7 cellular contexts compared by ENCODE assay signal in the genomic region with DNA sequence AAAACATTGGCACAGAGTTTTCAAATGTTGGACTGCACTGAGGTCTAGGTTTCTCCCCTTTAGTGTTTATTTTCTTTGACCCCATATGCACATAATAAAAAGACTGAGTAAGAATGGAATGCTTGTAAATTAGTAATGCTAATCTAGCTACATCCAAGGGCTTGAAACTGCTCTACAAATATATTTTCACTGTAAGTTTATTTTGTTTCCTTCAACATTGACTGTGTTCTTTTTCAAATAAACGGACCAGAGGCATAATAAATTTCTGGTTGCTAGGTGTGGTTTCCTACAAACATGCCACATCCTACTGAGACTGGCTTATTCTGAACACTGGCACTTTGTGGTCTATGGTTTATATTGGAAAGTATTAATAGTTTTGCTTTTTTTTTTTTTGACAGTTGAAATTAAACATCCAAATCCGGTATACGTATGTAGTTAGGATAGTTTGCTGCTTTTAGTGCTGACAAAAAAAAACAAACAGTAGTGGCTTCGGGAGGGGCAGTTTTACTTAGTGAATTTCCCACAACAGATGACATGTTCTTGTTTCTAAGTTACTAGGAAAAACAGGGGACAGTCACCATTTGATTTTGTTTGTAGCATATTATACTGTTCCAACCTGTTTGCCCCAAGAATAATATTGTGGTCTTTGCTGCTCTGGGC.
A peak's percentile ranks its signal among the peaks of the same experiment; 100 is the strongest.
DNase-seq lines count a peak whose midpoint lies in the region; ATAC-seq and TF ChIP-seq lines count a peak whose summit lies in the region.

No MANE protein-coding gene starts in this region.

- peaks cover 29% of the 10 kb centered on the region for H3K4me1 Mint-ChIP-seq in T-helper 1 cell treated with Interleukin-12 subunit alpha and Interleukin-12 subunit beta and Interleukin-4 antibody, amounts not matched to agents 30 μg/mL and 1 μg/mL, for 36 hours (ENCODE audit: low read depth)
- peaks cover 59% of the 10 kb centered on the region for H3K4me1 Mint-ChIP-seq in stimulated activated naive CD8-positive, alpha-beta T cell treated with anti-CD3 and anti-CD28 coated beads, Interleukin-15, amount 100 ng/mL, for 72 hours

- H3K4me1 ChIP-seq in HEK293 (ENCODE audit: control insufficient read depth, insufficient read depth, low read length) = peaks cover 18% of the 10 kb centered on the region

- POLR2A ChIA-PET in HEK293 (lab: Yijun Ruan, JAX) = no interaction called here

- H3K27me3 Mint-ChIP-seq in T-helper 1 cell treated with Interleukin-12 subunit alpha and Interleukin-12 subunit beta and Interleukin-4 antibody, amounts not matched to agents 30 μg/mL and 1 μg/mL, for 36 hours (ENCODE audit: low read depth) = no peaks in the 10 kb centered on the region
- H3K27me3 Mint-ChIP-seq in stimulated activated naive CD8-positive, alpha-beta T cell treated with anti-CD3 and anti-CD28 coated beads, Interleukin-15, amount 100 ng/mL, for 72 hours = no peaks in the 10 kb centered on the region

- peaks cover 5% of the 10 kb centered on the region for H3K36me3 Mint-ChIP-seq in T-helper 1 cell treated with Interleukin-12 subunit alpha and Interleukin-12 subunit beta and Interleukin-4 antibody, amounts not matched to agents 30 μg/mL and 1 μg/mL, for 36 hours (ENCODE audit: low read depth)

- no peaks in the 10 kb centered on the region for H3K36me3 ChIP-seq in HEK293 (ENCODE audit: control insufficient read depth in 2 of 2, insufficient read depth in 1 of 2, low read length in 2 of 2)

- CTCF ChIA-PET in HEK293 (lab: Yijun Ruan, JAX) = interaction anchor here (0.8 to 1.4 kb wide), 2 partner anchors 64 to 365 kb away, joined by 3 read pairs; no protein-coding TSS in a partner anchor

- TF ChIP-seq CTCF in HEK293 (tag by site-specific recombination; IDR thresholded peaks at IDR 0.05) = no peak

- no peak overlapping the region for H3K4me3 ChIP-seq in HEK293 (ENCODE audit: low read depth, low read length)

- no peaks in the 10 kb centered on the region for H3K9me3 ChIP-seq in HEK293 (ENCODE audit: control insufficient read depth, insufficient read depth, low read depth, low read length)

- peak overlapping the region; percentile 71 for H3K4me3 Mint-ChIP-seq in T-helper 1 cell treated with Interleukin-12 subunit alpha and Interleukin-12 subunit beta and Interleukin-4 antibody, amounts not matched to agents 30 μg/mL and 1 μg/mL, for 36 hours
- H3K4me3 Mint-ChIP-seq in stimulated activated naive CD8-positive, alpha-beta T cell treated with anti-CD3 and anti-CD28 coated beads, Interleukin-15, amount 100 ng/mL, for 72 hours = peak overlapping the region; percentile 61 to 73

- peak overlapping the region; percentile 58; the same call in 1 of the 2 replicates for H3K27ac ChIP-seq in HEK293 (ENCODE audit: extremely low read depth, low read depth, low read length)

- no peaks in the 10 kb centered on the region for H3K9me3 Mint-ChIP-seq in T-helper 1 cell treated with Interleukin-12 subunit alpha and Interleukin-12 subunit beta and Interleukin-4 antibody, amounts not matched to agents 30 μg/mL and 1 μg/mL, for 36 hours
- no peaks in the 10 kb centered on the region for H3K9me3 Mint-ChIP-seq in stimulated activated naive CD8-positive, alpha-beta T cell treated with anti-CD3 and anti-CD28 coated beads, Interleukin-15, amount 100 ng/mL, for 72 hours

- peak; percentile 41 for DNase-seq in foreskin melanocyte
- no peak for DNase-seq in stimulated activated naive CD8-positive, alpha-beta T cell treated with anti-CD3 and anti-CD28 coated beads, Interleukin-15, amount 100 ng/mL, for 72 hours
- no peak for DNase-seq in SW 1271 (lab: John Stamatoyannopoulos, UW)

- ATAC-seq in stimulated activated naive CD8-positive, alpha-beta T cell treated with anti-CD3 and anti-CD28 coated beads, Interleukin-15, amount 100 ng/mL, for 72 hours = peak; percentile 90
- ATAC-seq in GM21576 (IDR thresholded peaks at IDR 0.05; ENCODE audit: unreplicated experiment) (no peak), GM18519 (IDR thresholded peaks at IDR 0.05; ENCODE audit: low FRiP score, unreplicated experiment) (no peak)

- H3K27ac Mint-ChIP-seq in T-helper 1 cell treated with Interleukin-12 subunit alpha and Interleukin-12 subunit beta and Interleukin-4 antibody, amounts not matched to agents 30 μg/mL and 1 μg/mL, for 36 hours = peak overlapping the region; percentile 93
- peak overlapping the region; percentile 91 to 98 for H3K27ac Mint-ChIP-seq in stimulated activated naive CD8-positive, alpha-beta T cell treated with anti-CD3 and anti-CD28 coated beads, Interleukin-15, amount 100 ng/mL, for 72 hours

TF ChIP-seq in HEK293, 187 proteins besides CTCF, POLR2A, EP300 and RAD21 (continues in another document):
- no peak for TF ChIP-seq GFI1B (tag by site-specific recombination; IDR thresholded peaks at IDR 0.05)
- TF ChIP-seq, protein P1, sequence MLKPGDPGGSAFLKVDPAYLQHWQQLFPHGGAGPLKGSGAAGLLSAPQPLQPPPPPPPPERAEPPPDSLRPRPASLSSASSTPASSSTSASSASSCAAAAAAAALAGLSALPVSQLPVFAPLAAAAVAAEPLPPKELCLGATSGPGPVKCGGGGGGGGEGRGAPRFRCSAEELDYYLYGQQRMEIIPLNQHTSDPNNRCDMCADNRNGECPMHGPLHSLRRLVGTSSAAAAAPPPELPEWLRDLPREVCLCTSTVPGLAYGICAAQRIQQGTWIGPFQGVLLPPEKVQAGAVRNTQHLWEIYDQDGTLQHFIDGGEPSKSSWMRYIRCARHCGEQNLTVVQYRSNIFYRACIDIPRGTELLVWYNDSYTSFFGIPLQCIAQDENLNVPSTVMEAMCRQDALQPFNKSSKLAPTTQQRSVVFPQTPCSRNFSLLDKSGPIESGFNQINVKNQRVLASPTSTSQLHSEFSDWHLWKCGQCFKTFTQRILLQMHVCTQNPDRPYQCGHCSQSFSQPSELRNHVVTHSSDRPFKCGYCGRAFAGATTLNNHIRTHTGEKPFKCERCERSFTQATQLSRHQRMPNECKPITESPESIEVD (tag by site-specific recombination; IDR thresholded peaks at IDR 0.05) = peak; percentile 93
- TF ChIP-seq, protein P2, sequence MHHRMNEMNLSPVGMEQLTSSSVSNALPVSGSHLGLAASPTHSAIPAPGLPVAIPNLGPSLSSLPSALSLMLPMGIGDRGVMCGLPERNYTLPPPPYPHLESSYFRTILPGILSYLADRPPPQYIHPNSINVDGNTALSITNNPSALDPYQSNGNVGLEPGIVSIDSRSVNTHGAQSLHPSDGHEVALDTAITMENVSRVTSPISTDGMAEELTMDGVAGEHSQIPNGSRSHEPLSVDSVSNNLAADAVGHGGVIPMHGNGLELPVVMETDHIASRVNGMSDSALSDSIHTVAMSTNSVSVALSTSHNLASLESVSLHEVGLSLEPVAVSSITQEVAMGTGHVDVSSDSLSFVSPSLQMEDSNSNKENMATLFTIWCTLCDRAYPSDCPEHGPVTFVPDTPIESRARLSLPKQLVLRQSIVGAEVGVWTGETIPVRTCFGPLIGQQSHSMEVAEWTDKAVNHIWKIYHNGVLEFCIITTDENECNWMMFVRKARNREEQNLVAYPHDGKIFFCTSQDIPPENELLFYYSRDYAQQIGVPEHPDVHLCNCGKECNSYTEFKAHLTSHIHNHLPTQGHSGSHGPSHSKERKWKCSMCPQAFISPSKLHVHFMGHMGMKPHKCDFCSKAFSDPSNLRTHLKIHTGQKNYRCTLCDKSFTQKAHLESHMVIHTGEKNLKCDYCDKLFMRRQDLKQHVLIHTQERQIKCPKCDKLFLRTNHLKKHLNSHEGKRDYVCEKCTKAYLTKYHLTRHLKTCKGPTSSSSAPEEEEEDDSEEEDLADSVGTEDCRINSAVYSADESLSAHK (tag by site-specific recombination; IDR thresholded peaks at IDR 0.05) = peak; percentile 86
- peak; percentile 94 for TF ChIP-seq FEZF1 (tag by site-specific recombination; IDR thresholded peaks at IDR 0.05)
- TF ChIP-seq ZNF843 (tag by site-specific recombination; IDR thresholded peaks at IDR 0.05) = peak; percentile 78
- peak; percentile 60; the same call in 1 of the 2 replicates for TF ChIP-seq ZNF549 (tag by site-specific recombination; IDR thresholded peaks at IDR 0.05)
- TF ChIP-seq ZXDB (tag by site-specific recombination; IDR thresholded peaks at IDR 0.05) = peak; percentile 62
- TF ChIP-seq ZNF558 (tag by site-specific recombination; IDR thresholded peaks at IDR 0.05) = no peak
- peak; percentile 45; the same call in 1 of the 2 replicates for TF ChIP-seq HOXD13 (CRISPR knock-in tag; IDR thresholded peaks at IDR 0.05; ENCODE audit: borderline replicate concordance)
- TF ChIP-seq KLF1 (tag by site-specific recombination; IDR thresholded peaks at IDR 0.05) = peak; percentile 38; the same call in 1 of the 2 replicates
- TF ChIP-seq ZNF596 (tag by site-specific recombination; IDR thresholded peaks at IDR 0.05) = 0 out of 2 replicates have a peak, but pooled peaks have one; percentile 3
